12 cellular contexts compared by ENCODE assay signal in the genomic region with DNA sequence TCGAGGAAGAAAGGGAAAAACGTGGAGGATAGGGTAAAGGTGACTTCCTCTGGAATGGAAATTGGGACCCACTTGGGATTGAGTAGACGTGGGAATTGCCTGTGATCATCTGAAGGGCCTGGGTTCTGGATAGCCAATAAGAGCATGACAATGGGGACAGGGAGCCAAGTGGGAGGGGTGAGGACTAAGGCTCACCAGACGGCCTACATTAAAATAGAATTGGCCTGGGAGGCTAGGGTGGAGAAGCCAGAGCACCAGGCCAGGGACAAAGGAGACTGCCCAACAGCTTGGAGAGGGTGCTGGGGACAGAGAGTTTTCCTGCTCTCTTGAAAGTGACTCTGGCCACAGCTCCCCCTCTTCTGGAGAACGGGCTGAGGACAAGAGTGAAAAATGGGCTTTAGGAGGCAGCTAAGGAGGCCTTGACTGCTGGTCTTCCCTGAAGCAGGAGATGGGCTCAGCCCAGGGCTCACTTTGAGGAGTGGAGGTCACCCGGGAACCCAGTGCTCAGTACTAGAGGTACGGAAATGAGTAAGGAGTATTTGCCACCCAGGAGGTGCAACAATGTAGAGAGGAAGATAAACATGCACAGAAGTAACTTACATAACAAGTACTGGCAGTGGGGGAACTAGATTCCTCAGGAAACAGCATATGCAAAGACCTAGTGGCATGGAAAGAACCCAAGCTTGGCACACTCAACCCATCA. TPM values are rescaled to one million over a fixed set of nuclear protein-coding genes. Genes with fewer than 3 reads are reported as not detected.
DNase-seq lines count a peak whose midpoint lies in the region; FAIRE-seq and TF ChIP-seq lines count a peak whose summit lies in the region.
"Had no signal": no experiment of that assay in that cellular context is flagged by ENCODE, and none has a peak within 500 bp of the region (broad histone marks: within the 10 kb centered on the region; RNA-seq: fewer than 3 reads in every experiment).

No MANE protein-coding gene starts in this region.

- TF ChIP-seq CTCF in HFFc6 (IDR thresholded peaks at IDR 0.05) (no peak), astrocyte (IDR thresholded peaks at IDR 0.05; ENCODE audit: insufficient read depth, low read depth, low read length) (no peak), left ventricle myocardium inferior (IDR thresholded peaks at IDR 0.05; ENCODE audit: borderline replicate concordance) (no peak), spleen (IDR thresholded peaks at IDR 0.05 in 8 of 11, conservative IDR thresholded peaks at IDR 0.05 in 3 of 11) (no peak), colonic mucosa (IDR thresholded peaks at IDR 0.05) (no peak)

- H2BK5ac ChIP-seq in trophoblast cell (ENCODE audit: low read depth, low read length, poor library complexity), result no peak overlapping the region

- no peak overlapping the region for H2BK12ac ChIP-seq in trophoblast cell (ENCODE audit: low read length)

- intact Hi-C loops in left ventricle myocardium inferior (cut with micrococcal nuclease), result no loop called here
- intact Hi-C loops in spleen (cut with DNase I; ENCODE audit: low total_unique reads), result no loop called here
- intact Hi-C loops in colonic mucosa (cut with DNase I), result no loop called here

- no peak for FAIRE-seq in astrocyte (lab: Jason Lieb, UNC)
- no peak for FAIRE-seq in small intestine (lab: Jason Lieb, UNC)
- FAIRE-seq: GM12891 had no signal

- no peak overlapping the region for H3K23ac ChIP-seq in trophoblast cell (ENCODE audit: low read length)

- H3K36me3 ChIP-seq in astrocyte (ENCODE audit: insufficient read depth, low read length), result no peaks in the 10 kb centered on the region
- peaks cover 5% of the 10 kb centered on the region for H3K36me3 ChIP-seq in left ventricle myocardium inferior
- H3K36me3 ChIP-seq in spleen, result peaks cover 0 to 19% (median 7%) of the 10 kb centered on the region in 6 donors
- peaks cover 0 to 2% of the 10 kb centered on the region in 2 experiments for H3K36me3 ChIP-seq in trophoblast cell (ENCODE audit: control insufficient read depth in 1 of 2, insufficient read depth in 2 of 2, low read length in 2 of 2)
- H3K36me3 ChIP-seq in small intestine (ENCODE audit: control insufficient read depth in 2 of 2, insufficient read depth in 2 of 2, low read length in 2 of 2), result peaks cover 0 to 3% of the 10 kb centered on the region in 2 donors
- H3K36me3 ChIP-seq in colonic mucosa, result no peaks in the 10 kb centered on the region

- DNase-seq in HFFc6 (no peak), astrocyte (ENCODE audit: low read depth) (no peak), left ventricle myocardium inferior (peak; percentile 69), spleen (no peak), trophoblast cell (no peak), small intestine (no peak), colonic mucosa (no peak)
- DNase-seq: DMS 273 treated with DMSO at 0.1 percent for 48 hours, NCI-H1105, NCI-H774 had no signal

- H3K9ac ChIP-seq in astrocyte (ENCODE audit: low read length), result no peak overlapping the region
- no peak overlapping the region for H3K9ac ChIP-seq in trophoblast cell (ENCODE audit: low read length)
- no peak overlapping the region for H3K9ac ChIP-seq in colonic mucosa (ENCODE audit: low read depth in 2 of 2, low read length in 2 of 2)

- no peak overlapping the region for H3K18ac ChIP-seq in trophoblast cell (ENCODE audit: low read length)

- no peak overlapping the region for H2AK5ac ChIP-seq in trophoblast cell (ENCODE audit: low read length)

- no peak overlapping the region for H3K4me2 ChIP-seq in astrocyte (ENCODE audit: low read length)
- H3K4me2 ChIP-seq in trophoblast cell (ENCODE audit: low read length), result no peak overlapping the region

- H3K27ac ChIP-seq in astrocyte (ENCODE audit: low read depth, low read length), result no peak overlapping the region
- H3K27ac ChIP-seq in left ventricle myocardium inferior (replicated peaks), result peak overlapping the region; percentile 88
- peak overlapping the region in 7 of 8 donors; percentile 58 to 93 (median 76) for H3K27ac ChIP-seq in spleen
- no peak overlapping the region for H3K27ac ChIP-seq in trophoblast cell (ENCODE audit: low read depth, low read length)
- H3K27ac ChIP-seq in small intestine (ENCODE audit: low read depth in 1 of 2, low read length in 1 of 2), result peak overlapping the region in 1 of 2 donors; percentile 35
- no peak overlapping the region for H3K27ac ChIP-seq in colonic mucosa

- no peaks in the 10 kb centered on the region for H3K9me3 ChIP-seq in astrocyte (ENCODE audit: insufficient read depth, low read depth, low read length)
- no peaks in the 10 kb centered on the region for H3K9me3 ChIP-seq in left ventricle myocardium inferior (replicated peaks)
- H3K9me3 ChIP-seq in spleen, result no peaks in the 10 kb centered on the region
- no peaks in the 10 kb centered on the region for H3K9me3 ChIP-seq in trophoblast cell (ENCODE audit: insufficient read depth, low read depth, low read length)
- no peaks in the 10 kb centered on the region for H3K9me3 ChIP-seq in small intestine (ENCODE audit: control insufficient read depth, low read depth)
- no peaks in the 10 kb centered on the region for H3K9me3 ChIP-seq in colonic mucosa

- no peak overlapping the region for H4K8ac ChIP-seq in trophoblast cell (ENCODE audit: low read depth, low read length)

- no peak overlapping the region for H3K4me3 Mint-ChIP-seq in HFFc6
- H3K4me3 Mint-ChIP-seq in astrocyte (ENCODE audit: unreplicated experiment), result no peak overlapping the region
- H3K4me3 Mint-ChIP-seq: mesothelial cell of epicardium had no signal

- H3K4me3 ChIP-seq in astrocyte (ENCODE audit: insufficient read depth, low read depth, low read length) (no peak overlapping the region), left ventricle myocardium inferior (no peak overlapping the region), spleen (peak overlapping the region in 1 of 8 donors; percentile 35), trophoblast cell (ENCODE audit: low read depth, low read length) (no peak overlapping the region), small intestine (ENCODE audit: low read depth in 1 of 2, low read length in 2 of 2) (no peak overlapping the region), colonic mucosa (no peak overlapping the region)

- H3K79me2 ChIP-seq in astrocyte (ENCODE audit: insufficient read depth, low read length) (no peaks in the 10 kb centered on the region), trophoblast cell (ENCODE audit: control insufficient read depth, insufficient read depth, low read length, poor library complexity) (no peaks in the 10 kb centered on the region)

- H3K4me1 ChIP-seq in astrocyte (ENCODE audit: insufficient read depth, low read length) (no peaks in the 10 kb centered on the region), left ventricle myocardium inferior (peaks cover 63% of the 10 kb centered on the region), spleen (peaks cover 0 to 60% (median 22%) of the 10 kb centered on the region in 6 donors), trophoblast cell (ENCODE audit: control insufficient read depth in 1 of 2, insufficient read depth in 2 of 2, low read length in 2 of 2) (no peaks in the 10 kb centered on the region), small intestine (ENCODE audit: control insufficient read depth in 2 of 2, insufficient read depth in 1 of 2, low read depth in 1 of 2, low read length in 1 of 2) (no peaks in the 10 kb centered on the region), colonic mucosa (no peaks in the 10 kb centered on the region)

- H2AFZ ChIP-seq in astrocyte (ENCODE audit: low read depth, low read length), result no peak overlapping the region
- H2AFZ ChIP-seq in trophoblast cell (ENCODE audit: insufficient read depth, low read length, poor library complexity), result no peak overlapping the region

- H3K14ac ChIP-seq in trophoblast cell (ENCODE audit: low read length), result no peak overlapping the region

- no peaks in the 10 kb centered on the region for H3K79me1 ChIP-seq in trophoblast cell (ENCODE audit: low read length)

- H4K20me1 ChIP-seq in astrocyte (ENCODE audit: insufficient read depth, low read length), result peaks cover 3% of the 10 kb centered on the region

- no peak overlapping the region for H4K12ac ChIP-seq in trophoblast cell (ENCODE audit: low read depth, low read length)

- WGBS in spleen, 5 donors, result 58 to 73% (median 71%) methylated on average over 7 of the region's 7 CpGs
- WGBS in trophoblast cell (ENCODE audit: extremely low coverage, insufficient coverage, insufficient read length), result no CpG with 5 or more reads among the region's 7 CpGs
- 65 to 68% (median 65%) methylated on average over 7 of the region's 7 CpGs for WGBS in small intestine, 3 donors

- H2BK120ac ChIP-seq in trophoblast cell (ENCODE audit: insufficient read depth, low read length, poor library complexity), result no peak overlapping the region

- H3K4ac ChIP-seq in trophoblast cell (ENCODE audit: low read depth, low read length), result no peak overlapping the region

- H3K27ac Mint-ChIP-seq in HFFc6, result peak overlapping the region; percentile 15
- H3K27ac Mint-ChIP-seq in astrocyte (ENCODE audit: unreplicated experiment), result peak overlapping the region; percentile 19
- H3K27ac Mint-ChIP-seq: mesothelial cell of epicardium had no signal

- no peaks in the 10 kb centered on the region for H3K27me3 ChIP-seq in astrocyte (ENCODE audit: insufficient read depth, low read length)
- H3K27me3 ChIP-seq in left ventricle myocardium inferior (ENCODE audit: low read depth), result no peaks in the 10 kb centered on the region
- no peaks in the 10 kb centered on the region for H3K27me3 ChIP-seq in spleen (replicated peaks in 1 of 7)
- no peaks in the 10 kb centered on the region for H3K27me3 ChIP-seq in trophoblast cell (ENCODE audit: insufficient read depth, low read length)
- no peaks in the 10 kb centered on the region for H3K27me3 ChIP-seq in small intestine (ENCODE audit: control insufficient read depth in 2 of 2, insufficient read depth in 2 of 2, low read length in 2 of 2)
- no peaks in the 10 kb centered on the region for H3K27me3 ChIP-seq in colonic mucosa

- no peak for TF ChIP-seq POLR2A in spleen (IDR thresholded peaks at IDR 0.05)

- no peak overlapping the region for H4K91ac ChIP-seq in trophoblast cell (ENCODE audit: low read depth, low read length)

- no peaks in the 10 kb centered on the region for H3K9me3 Mint-ChIP-seq in HFFc6
- H3K9me3 Mint-ChIP-seq in astrocyte (ENCODE audit: unreplicated experiment), result no peaks in the 10 kb centered on the region
- H3K9me3 Mint-ChIP-seq: mesothelial cell of epicardium had no signal

- peaks cover 5% of the 10 kb centered on the region; the same call in 1 of the 2 replicates for H3K36me3 Mint-ChIP-seq in HFFc6 (ENCODE audit: low read depth)
- peaks cover 2% of the 10 kb centered on the region for H3K36me3 Mint-ChIP-seq in astrocyte (ENCODE audit: low read depth, unreplicated experiment)

- peaks cover 22% of the 10 kb centered on the region for H3K4me1 Mint-ChIP-seq in HFFc6 (ENCODE audit: low read depth)
- no peaks in the 10 kb centered on the region for H3K4me1 Mint-ChIP-seq in astrocyte (ENCODE audit: low read depth, unreplicated experiment)
- H3K4me1 Mint-ChIP-seq: mesothelial cell of epicardium had no signal

- peaks cover 3% of the 10 kb centered on the region; the same call in 1 of the 2 replicates for H3K27me3 Mint-ChIP-seq in HFFc6 (ENCODE audit: insufficient read depth)
- no peaks in the 10 kb centered on the region for H3K27me3 Mint-ChIP-seq in astrocyte (ENCODE audit: low read depth, unreplicated experiment)

RNA-seq across cellular contexts. Expression of a gene that starts 18.8 kb away (rescaled TPM):
- total RNA-seq in HFFc6 (2021; fragmentation: NEBNext Ultra II Directional; extraction: Animal tissue kit (Norgen Biotek cat#: 25700)), result 1 to 10 TPM; 1.7 to 3.5 (median 2.6) TPM
- total RNA-seq in astrocyte (7.3 and 12.6 TPM in 2 replicates), left ventricle myocardium inferior (24.3 TPM), spleen (10 to 100 TPM in 2 of 7 donors, 1 to 10 TPM in 5; 6.0 to 12.5 (median 8.0) TPM), colonic mucosa (1 to 10 TPM; 2.2 to 4.0 TPM)
- polyA plus RNA-seq in spleen (1 to 10 TPM in 2 of 3 donors, under 1 TPM in 1; 0.41 to 1.3 (median 1.0) TPM), small intestine (1 to 10 TPM in 1 of 3 donors, under 1 TPM in 2; 0.22 to 2.2 (median 0.27) TPM)
- polyA plus RNA-seq in trophoblast cell (2013), result 0.73 and 0.79 TPM in 2 replicates

RNA-seq across cellular contexts. Expression of a gene that starts 35.3 kb away (rescaled TPM):
- total RNA-seq in HFFc6 (2021; fragmentation: NEBNext Ultra II Directional; extraction: Animal tissue kit (Norgen Biotek cat#: 25700)), result 10 to 100 TPM; 12.9 to 15.5 (median 13.9) TPM
- total RNA-seq in astrocyte, result 13.1 and 15.4 TPM in 2 replicates
- 5.9 TPM for total RNA-seq in left ventricle myocardium inferior
- total RNA-seq in spleen, result 10 to 100 TPM; 12.2 to 40.3 (median 16.1) TPM
- polyA plus RNA-seq in spleen, result 10 to 100 TPM in 1 of 3 donors, 1 to 10 TPM in 2; 7.6 to 10.0 (median 8.4) TPM
- 9.1 and 9.7 TPM in 2 replicates for polyA plus RNA-seq in trophoblast cell (2013)
- polyA plus RNA-seq in small intestine, result 1 to 10 TPM; 3.0 to 6.1 (median 3.6) TPM
- 10 to 100 TPM in 1 of 2 donors, 1 to 10 TPM in 1; 9.6 to 11.5 TPM for total RNA-seq in colonic mucosa

Comparison
In these comparisons a context has a peak if more than half of its experiments do, and no peak if none do; other contexts are left out.
1. H3K27ac ChIP-seq: peak in left ventricle myocardium inferior (single experiment) and spleen (7 of 8); none in astrocyte (single experiment), trophoblast cell (single experiment) and colonic mucosa (single experiment).